In genomic region chr6:53818845-53819609, GRCh38 we compare ENCODE assay signal across 17 cellular contexts.
"Had no signal": no experiment of that assay in that cellular context is flagged by ENCODE, and none has a peak within 500 bp of the region (broad histone marks: within the 10 kb centered on the region; RNA-seq: fewer than 3 reads in every experiment).

No MANE protein-coding gene starts in this region.

- H3K4me1 Mint-ChIP-seq: immature natural killer cell had no signal

- DNase-seq: activated CD4-positive, alpha-beta memory T cell treated with anti-CD3 and anti-CD28 coated beads for 36 hours; activated CD4-positive, CD25-positive, alpha-beta regulatory T cell treated with anti-CD3 and anti-CD28 coated beads, Interleukin-2, amount 50 U/mL, for 72 hours; activated CD8-positive, alpha-beta memory T cell treated with anti-CD3 and anti-CD28 coated beads, Interleukin-2, amount 50 U/mL, for 4 hours; activated naive CD4-positive, alpha-beta T cell treated with Interleukin-2 at 50 U/mL for 16 hours; body of pancreas; esophagus squamous epithelium; foreskin fibroblast; immature natural killer cell; left cardiac atrium; mucosa of descending colon; naive thymus-derived CD8-positive, alpha-beta T cell; right cardiac atrium had no signal

- H3K27ac Mint-ChIP-seq: activated CD4-positive, alpha-beta memory T cell treated with anti-CD3 and anti-CD28 coated beads for 36 hours; activated T-helper 1 cell treated with anti-CD3 and anti-CD28 coated beads, Interleukin-12 subunit alpha, Interleukin-12 subunit beta, Interleukin-2, Interleukin-4 antibody, amounts not matched to agents 30 ng/mL and 10 ng/mL and 1 ng/mL, durations not matched to agents 14 hours and 24 hours and 36 hours; immature natural killer cell; naive thymus-derived CD8-positive, alpha-beta T cell; progenitor cell of endocrine pancreas; stimulated activated memory B cell treated with anti-CD40 and anti-IgM and Interleukin-4, amounts not matched to agents 10 μg/mL and 1 μg/mL and 100 μg/mL, for 72 hours had no signal

- H3K27me3 ChIP-seq: body of pancreas, esophagus squamous epithelium, suprapubic skin had no signal

- H3K4me2 ChIP-seq: smooth muscle cell had no signal

- H3K4me3 Mint-ChIP-seq: activated CD4-positive, alpha-beta memory T cell treated with anti-CD3 and anti-CD28 coated beads for 36 hours; activated T-helper 1 cell treated with anti-CD3 and anti-CD28 coated beads, Interleukin-12 subunit alpha, Interleukin-12 subunit beta, Interleukin-2, Interleukin-4 antibody, amounts not matched to agents 30 ng/mL and 10 ng/mL and 1 ng/mL, durations not matched to agents 14 hours and 24 hours and 36 hours; immature natural killer cell; naive thymus-derived CD8-positive, alpha-beta T cell; stimulated activated memory B cell treated with anti-CD40 and anti-IgM and Interleukin-4, amounts not matched to agents 10 μg/mL and 1 μg/mL and 100 μg/mL, for 72 hours had no signal

- H3K9me3 ChIP-seq: body of pancreas, esophagus squamous epithelium, mucosa of descending colon, suprapubic skin had no signal

- ATAC-seq: body of pancreas; left cardiac atrium; mucosa of descending colon; naive thymus-derived CD8-positive, alpha-beta T cell; right cardiac atrium; stimulated activated memory B cell treated with anti-CD40 and anti-IgM and Interleukin-4, amounts not matched to agents 10 μg/mL and 1 μg/mL and 100 μg/mL, for 72 hours had no signal

- H3K9me3 Mint-ChIP-seq: activated CD4-positive, alpha-beta memory T cell treated with anti-CD3 and anti-CD28 coated beads for 36 hours; activated T-helper 1 cell treated with anti-CD3 and anti-CD28 coated beads, Interleukin-12 subunit alpha, Interleukin-12 subunit beta, Interleukin-2, Interleukin-4 antibody, amounts not matched to agents 30 ng/mL and 10 ng/mL and 1 ng/mL, durations not matched to agents 14 hours and 24 hours and 36 hours; immature natural killer cell; naive thymus-derived CD8-positive, alpha-beta T cell; stimulated activated memory B cell treated with anti-CD40 and anti-IgM and Interleukin-4, amounts not matched to agents 10 μg/mL and 1 μg/mL and 100 μg/mL, for 72 hours had no signal

- H3K27me3 Mint-ChIP-seq: activated CD4-positive, alpha-beta memory T cell treated with anti-CD3 and anti-CD28 coated beads for 36 hours; naive thymus-derived CD8-positive, alpha-beta T cell; progenitor cell of endocrine pancreas; stimulated activated memory B cell treated with anti-CD40 and anti-IgM and Interleukin-4, amounts not matched to agents 10 μg/mL and 1 μg/mL and 100 μg/mL, for 72 hours had no signal

- H3K4me3 ChIP-seq: body of pancreas, esophagus squamous epithelium, mucosa of descending colon, smooth muscle cell, suprapubic skin had no signal

- H3K36me3 ChIP-seq: esophagus squamous epithelium, suprapubic skin had no signal

- H3K27ac ChIP-seq: body of pancreas, esophagus squamous epithelium, suprapubic skin had no signal

- H3K36me3 Mint-ChIP-seq: activated CD4-positive, alpha-beta memory T cell treated with anti-CD3 and anti-CD28 coated beads for 36 hours; immature natural killer cell; naive thymus-derived CD8-positive, alpha-beta T cell; stimulated activated memory B cell treated with anti-CD40 and anti-IgM and Interleukin-4, amounts not matched to agents 10 μg/mL and 1 μg/mL and 100 μg/mL, for 72 hours had no signal
